Comparison of ENCODE assay signal across 26 cellular contexts in the genomic region with DNA sequence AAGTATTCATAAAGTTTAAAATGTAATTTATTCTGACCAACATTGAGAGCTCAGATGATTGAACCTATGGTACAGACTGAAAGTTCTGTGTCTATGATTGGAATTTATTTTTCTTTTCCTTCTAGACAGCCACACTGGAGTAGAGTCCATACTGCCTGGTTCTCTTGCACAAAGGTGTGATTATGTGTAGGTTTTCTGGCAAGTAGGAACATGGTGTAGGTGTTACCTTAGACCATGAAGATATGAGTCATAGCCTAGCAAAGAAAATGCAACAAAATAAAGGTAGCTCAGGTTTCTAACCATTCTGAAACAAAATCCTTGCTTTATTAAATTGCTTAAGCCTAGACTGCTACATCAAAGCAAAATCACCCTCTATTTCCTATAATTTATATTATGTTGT.
"Had no signal": no experiment of that assay in that cellular context is flagged by ENCODE, and none has a peak within 500 bp of the region (broad histone marks: within the 10 kb centered on the region; RNA-seq: fewer than 3 reads in every experiment).

No MANE protein-coding gene starts in this region.

- H3K4me2 ChIP-seq: hepatocyte had no signal

- H3K9me3 ChIP-seq: gastroesophageal sphincter, heart left ventricle, left lung, prostate gland, right atrium auricular region, sigmoid colon, stomach, thyroid gland, vagina had no signal

- H3K4me1 ChIP-seq: gastroesophageal sphincter, heart left ventricle, left lung, prostate gland, right atrium auricular region, sigmoid colon, stomach, thyroid gland, vagina had no signal

- H3K36me3 ChIP-seq: gastroesophageal sphincter, heart left ventricle, left lung, prostate gland, right atrium auricular region, sigmoid colon, stomach, thyroid gland, vagina had no signal

- H3K4me3 ChIP-seq: coronary artery, gastroesophageal sphincter, heart left ventricle, hepatocyte, left lung, prostate gland, right atrium auricular region, sigmoid colon, stomach, thyroid gland, vagina had no signal

- DNase-seq: dermis blood vessel endothelial cell; effector memory CD4-positive, alpha-beta T cell; foreskin fibroblast; heart left ventricle; left cardiac atrium; left lung; mesendoderm; midbrain; naive thymus-derived CD8-positive, alpha-beta T cell; nephron progenitor cell; nucleus accumbens; sigmoid colon; stimulated activated CD4-positive, alpha-beta T cell treated with anti-CD3 and anti-CD28 coated beads, Interleukin-2, amount 100 ng/mL, for 24 hours; stimulated activated CD4-positive, alpha-beta T cell treated with anti-CD3 and anti-CD28 coated beads, Interleukin-4, amount 100 ng/mL, for 24 hours; stimulated activated naive CD4-positive, alpha-beta T cell treated with Interleukin-2 at 50 U/mL for 16 hours; stomach; thyroid gland; trophoblast cell had no signal

- H3K79me2 ChIP-seq: hepatocyte had no signal

- H2AFZ ChIP-seq: hepatocyte had no signal

- H3K27ac ChIP-seq: coronary artery, gastroesophageal sphincter, heart left ventricle, hepatocyte, left lung, prostate gland, right atrium auricular region, sigmoid colon, stomach, thyroid gland, vagina had no signal

- FAIRE-seq: endothelial cell of umbilical vein had no signal

- H3K27me3 ChIP-seq: gastroesophageal sphincter, heart left ventricle, hepatocyte, left lung, right atrium auricular region, sigmoid colon, stomach, thyroid gland, vagina had no signal

- ATAC-seq: gastroesophageal sphincter; heart left ventricle; left cardiac atrium; left lung; naive thymus-derived CD8-positive, alpha-beta T cell; stimulated activated effector memory CD8-positive, alpha-beta T cell treated with anti-CD3 and anti-CD28 coated beads, Interleukin-12 subunit alpha, Interleukin-12 subunit beta, amount 100 ng/mL, for 72 hours had no signal
